1 cellular context compared by ENCODE assay signal in the genomic region with DNA sequence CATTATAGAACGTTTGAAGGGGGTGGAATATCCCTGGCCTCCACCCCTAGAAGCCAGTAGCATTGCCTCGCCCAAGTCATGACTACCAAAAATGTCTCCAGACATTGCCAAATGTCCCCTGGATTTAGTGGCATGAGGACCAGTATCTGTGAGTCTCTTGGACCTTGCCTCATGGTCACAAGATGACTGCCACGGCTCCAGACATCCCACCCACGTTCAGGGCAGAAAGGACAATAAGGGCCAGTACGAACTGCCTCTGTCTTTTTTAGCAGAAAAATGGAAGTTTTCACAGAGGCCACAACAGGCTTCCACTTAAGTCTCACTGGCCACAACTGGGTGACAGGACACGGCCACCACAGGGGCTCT.
TF ChIP-seq lines count a peak whose summit lies in the region.

No MANE protein-coding gene starts in this region.

TF ChIP-seq in HepG2, 621 proteins besides CTCF, POLR2A, EP300 and RAD21:
- TF ChIP-seq ZMYM3 (CRISPR knock-in tag; IDR thresholded peaks at IDR 0.05) (0 out of 2 replicates have a peak, but pooled peaks have one; percentile 50), SOX6 (IDR thresholded peaks at IDR 0.05) (no peak), SOX6 (CRISPR knock-in tag; IDR thresholded peaks at IDR 0.05) (no peak)
